32 cellular contexts compared by ENCODE assay signal in genomic region chr3:10533731-10534011, GRCh38. TPM values are rescaled to one million over a fixed set of nuclear protein-coding genes. Genes with fewer than 3 reads are reported as not detected.
"Had no signal": no experiment of that assay in that cellular context is flagged by ENCODE, and none has a peak within 500 bp of the region (broad histone marks: within the 10 kb centered on the region; RNA-seq: fewer than 3 reads in every experiment).

No MANE protein-coding gene starts in this region.

- H3K27ac ChIP-seq: coronary artery, esophagus squamous epithelium, heart right ventricle, left lung, parathyroid adenoma, sigmoid colon, stomach, testis, tibial artery had no signal

- H3K4me1 ChIP-seq: esophagus squamous epithelium, heart right ventricle, left lung, parathyroid adenoma, sigmoid colon, stomach, testis, tibial artery had no signal

- H3K9ac ChIP-seq: parathyroid adenoma had no signal

- H3K79me2 ChIP-seq: parathyroid adenoma had no signal

- H3K27me3 ChIP-seq: left lung, sigmoid colon, testis had no signal

- H2AFZ ChIP-seq: parathyroid adenoma had no signal

- H3K9me3 Mint-ChIP-seq: natural killer cell treated with Interleukin-12 subunit alpha and Interleukin-12 subunit beta and Interleukin-15 and Interleukin-18, amount 100 ng/mL, for 72 hours; neural crest cell; stimulated activated memory B cell treated with anti-CD40 and anti-IgM and Interleukin-4, amounts not matched to agents 10 μg/mL and 1 μg/mL and 100 μg/mL, for 72 hours; type B pancreatic cell had no signal

- H3K27ac Mint-ChIP-seq: mesothelial cell of epicardium; natural killer cell treated with Interleukin-12 subunit alpha and Interleukin-12 subunit beta and Interleukin-15 and Interleukin-18, amount 100 ng/mL, for 72 hours; progenitor cell of endocrine pancreas; stimulated activated memory B cell treated with anti-CD40 and anti-IgM and Interleukin-4, amounts not matched to agents 10 μg/mL and 1 μg/mL and 100 μg/mL, for 72 hours; type B pancreatic cell had no signal

- DNase-seq: dermis blood vessel endothelial cell; effector memory CD4-positive, alpha-beta T cell; esophagus squamous epithelium; foreskin melanocyte; glutamatergic neuron; heart right ventricle; hippocampal formation; left cardiac atrium; left lung; mesenchymal stem cell; mucosa of descending colon; naive B cell; sigmoid colon; stimulated activated CD4-positive, alpha-beta T cell treated with anti-CD3 and anti-CD28 coated beads, Interleukin-4, amount 100 ng/mL, for 24 hours; tibial artery had no signal

- FAIRE-seq: endothelial cell of umbilical vein, islet of Langerhans, urothelium cell line had no signal

- H3K36me3 ChIP-seq: esophagus squamous epithelium, heart right ventricle, left lung, sigmoid colon, stomach, tibial artery had no signal

- H3K4me3 Mint-ChIP-seq: mesothelial cell of epicardium; naive B cell; natural killer cell treated with Interleukin-12 subunit alpha and Interleukin-12 subunit beta and Interleukin-15 and Interleukin-18, amount 100 ng/mL, for 72 hours; neural crest cell; stimulated activated memory B cell treated with anti-CD40 and anti-IgM and Interleukin-4, amounts not matched to agents 10 μg/mL and 1 μg/mL and 100 μg/mL, for 72 hours; type B pancreatic cell had no signal

- H3K4me1 Mint-ChIP-seq: mesothelial cell of epicardium, neural crest cell had no signal

- H3K9me3 ChIP-seq: esophagus squamous epithelium, heart right ventricle, left lung, mucosa of descending colon, sigmoid colon, stomach, testis, tibial artery had no signal

- ATAC-seq: heart right ventricle, left cardiac atrium, left lung, mucosa of descending colon had no signal

- H3K36me3 Mint-ChIP-seq: mesothelial cell of epicardium, naive B cell, type B pancreatic cell had no signal

- H3K4me3 ChIP-seq: coronary artery, esophagus squamous epithelium, heart right ventricle, left lung, mucosa of descending colon, sigmoid colon, stomach, testis, tibial artery had no signal

RNA-seq across cellular contexts. Expression of gene ATP2B2, which starts 28.3 kb away (rescaled TPM):
- total RNA-seq: dermis blood vessel endothelial cell; endothelial cell of umbilical vein; epithelial cell of proximal tubule; kidney epithelial cell; lung microvascular endothelial cell; mesothelial cell of epicardium; natural killer cell treated with Interleukin-12 subunit alpha and Interleukin-12 subunit beta and Interleukin-15 and Interleukin-18, amount 100 ng/mL, for 72 hours; osteoblast had no signal
- polyA plus RNA-seq: endothelial cell of umbilical vein had no signal
